ENCODE assay signal across 9 cellular contexts in the genomic region with DNA sequence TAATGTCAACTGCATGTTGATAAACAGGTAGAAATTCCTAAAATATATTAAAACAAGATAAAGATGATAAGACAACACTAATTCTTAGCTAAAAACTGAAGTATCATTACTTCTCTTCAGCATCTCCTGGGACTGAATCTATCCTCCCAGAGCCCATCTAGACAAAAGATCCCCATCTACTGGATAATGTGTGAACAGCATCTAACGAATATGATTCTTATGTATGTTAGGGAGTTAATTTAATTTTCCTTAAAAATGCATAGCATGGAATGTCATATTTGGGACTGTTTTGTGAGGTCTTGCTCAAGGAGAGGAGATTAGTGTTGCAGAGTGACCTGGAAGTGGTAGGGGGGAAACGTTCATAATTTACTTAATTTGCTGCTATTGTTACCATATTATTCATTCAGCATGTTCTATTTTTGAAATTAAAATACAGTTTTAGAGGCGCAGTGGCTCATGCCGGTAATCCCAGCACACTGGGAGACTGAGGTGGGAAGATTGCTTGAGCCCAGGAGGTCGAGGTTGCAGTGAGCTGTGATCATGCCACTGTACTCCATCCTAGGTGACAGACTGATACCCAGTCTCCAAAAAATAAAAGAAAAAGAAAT.
DNase-seq lines count a peak whose midpoint lies in the region; TF ChIP-seq lines count a peak whose summit lies in the region.
"Had no signal": no experiment of that assay in that cellular context is flagged by ENCODE, and none has a peak within 500 bp of the region (broad histone marks: within the 10 kb centered on the region; RNA-seq: fewer than 3 reads in every experiment).

No MANE protein-coding gene starts in this region.

- TF ChIP-seq POLR2A in breast epithelium (IDR thresholded peaks at IDR 0.05) = no peak

- no peaks in the 10 kb centered on the region for H3K27me3 ChIP-seq in breast epithelium

- intact Hi-C loops in breast epithelium (cut with DNase I; ENCODE audit: low total_unique reads) = no loop called here

- no peaks in the 10 kb centered on the region for H3K36me3 ChIP-seq in breast epithelium

- no peaks in the 10 kb centered on the region for H3K36me3 Mint-ChIP-seq in activated naive CD8-positive, alpha-beta T cell treated with anti-CD3 and anti-CD28 coated beads for 36 hours

- H3K4me3 Mint-ChIP-seq in activated naive CD8-positive, alpha-beta T cell treated with anti-CD3 and anti-CD28 coated beads for 36 hours = no peak overlapping the region
- H3K4me3 Mint-ChIP-seq: naive thymus-derived CD8-positive, alpha-beta T cell had no signal

- H3K27ac Mint-ChIP-seq in activated naive CD8-positive, alpha-beta T cell treated with anti-CD3 and anti-CD28 coated beads for 36 hours = no peak overlapping the region
- H3K27ac Mint-ChIP-seq: naive thymus-derived CD8-positive, alpha-beta T cell had no signal

- H3K4me1 Mint-ChIP-seq in activated naive CD8-positive, alpha-beta T cell treated with anti-CD3 and anti-CD28 coated beads for 36 hours = no peaks in the 10 kb centered on the region
- H3K4me1 Mint-ChIP-seq: naive thymus-derived CD8-positive, alpha-beta T cell had no signal

- DNase-seq in EL (peak; percentile 39), H4 (ENCODE audit: low spot score) (peak; percentile 32), NAMALWA (ENCODE audit: low spot score) (peak; percentile 61), breast epithelium (ENCODE audit: low spot score in 2 of 2) (no peak), lung microvascular endothelial cell (ENCODE audit: low read depth in 2 of 2) (peak; percentile 41 to 59), NCI-H187 (lab: John Stamatoyannopoulos, UW) (no peak), cerebellar nuclear complex (lab: John Stamatoyannopoulos, UW) (no peak)
- no peak for DNase-seq in activated naive CD8-positive, alpha-beta T cell treated with anti-CD3 and anti-CD28 coated beads for 36 hours

- no peaks in the 10 kb centered on the region for H3K4me1 ChIP-seq in breast epithelium

- H3K9me3 Mint-ChIP-seq in activated naive CD8-positive, alpha-beta T cell treated with anti-CD3 and anti-CD28 coated beads for 36 hours = peaks cover 7% of the 10 kb centered on the region

- peaks cover 7% of the 10 kb centered on the region for H3K27me3 Mint-ChIP-seq in activated naive CD8-positive, alpha-beta T cell treated with anti-CD3 and anti-CD28 coated beads for 36 hours

- peak in 2 of 3 donors; percentile 22 to 58 for TF ChIP-seq CTCF in breast epithelium (IDR thresholded peaks at IDR 0.05)

- H3K27ac ChIP-seq in breast epithelium = no peak overlapping the region

- H3K9me3 ChIP-seq in breast epithelium = no peaks in the 10 kb centered on the region

- no peak overlapping the region for H3K4me3 ChIP-seq in breast epithelium

Comparison
In these comparisons a context has a peak if more than half of its experiments do, and no peak if none do; other contexts are left out.
1. DNase-seq: peak in EL (single experiment), H4 (single experiment), NAMALWA (single experiment) and lung microvascular endothelial cell (2 of 2); none in breast epithelium (0 of 2), NCI-H187 (0 of 2), activated naive CD8-positive, alpha-beta T cell treated with anti-CD3 and anti-CD28 coated beads for 36 hours (single experiment) and cerebellar nuclear complex (0 of 2).